ENCODE assay signal across 11 cellular contexts in the genomic region with DNA sequence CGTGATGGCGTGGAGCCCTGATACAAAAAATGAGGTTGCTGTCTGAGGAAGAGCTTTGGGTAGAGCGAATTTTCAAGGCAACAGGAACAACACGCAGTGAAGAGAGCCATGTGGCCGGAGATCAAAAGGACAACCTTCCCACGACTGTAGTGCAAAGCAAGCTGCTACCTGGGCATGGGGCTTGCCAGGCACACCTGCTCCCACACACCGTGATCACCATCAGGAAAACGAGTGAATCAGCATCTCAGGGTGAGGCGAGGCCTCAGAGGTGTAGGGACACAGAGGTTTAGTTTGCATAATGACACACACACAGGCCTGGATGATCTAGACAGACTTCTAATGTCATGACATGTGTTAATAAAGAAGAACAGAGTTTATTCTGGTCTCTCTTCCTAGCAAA.
A peak's percentile ranks its signal among the peaks of the same experiment; 100 is the strongest.
DNase-seq lines count a peak whose midpoint lies in the region; ATAC-seq and TF ChIP-seq lines count a peak whose summit lies in the region.
"Had no signal": no experiment of that assay in that cellular context is flagged by ENCODE, and none has a peak within 500 bp of the region (broad histone marks: within the 10 kb centered on the region; RNA-seq: fewer than 3 reads in every experiment).

No MANE protein-coding gene starts in this region.

- no peaks in the 10 kb centered on the region for H3K9me2 ChIP-seq in PC-9 (ENCODE audit: insufficient read depth)
- H3K9me2 ChIP-seq in GM23248 (ENCODE audit: insufficient read depth), result no peaks in the 10 kb centered on the region

- POLR2A ChIA-PET in PC-9 (lab: Charles Lee; ENCODE audit: unreplicated experiment), result interaction anchor here (0.5 kb wide), 1 partner anchor 106 kb away, joined by 3 read pairs; no protein-coding TSS in a partner anchor

- H3F3A ChIP-seq in PC-9 (ENCODE audit: insufficient read depth, low read depth) (peaks cover 29% of the 10 kb centered on the region), GM23248 (ENCODE audit: insufficient read depth) (peaks cover 12% of the 10 kb centered on the region; the same call in 1 of the 2 replicates)

- CTCF ChIA-PET in activated naive CD4-positive, alpha-beta T cell treated with anti-CD3 and anti-CD28 coated beads, Interleukin-2, amount 10 ng/mL, durations not matched to agents 7 days and 5 days (lab: Charles Lee), result no interaction called here
- CTCF ChIA-PET in PC-9 (lab: Charles Lee), result no interaction called here

- peak overlapping the region; percentile 47 for H3K27ac Mint-ChIP-seq in activated naive CD4-positive, alpha-beta T cell treated with anti-CD3 and anti-CD28 coated beads, Interleukin-2, amount 10 ng/mL, durations not matched to agents 7 days and 5 days

- peak overlapping the region; percentile 52 for H3K4me2 ChIP-seq in PC-9
- H3K4me2 ChIP-seq in GM23248 (ENCODE audit: unreplicated experiment), result no peak overlapping the region
- H3K4me2 ChIP-seq: smooth muscle cell had no signal

- peaks cover 17% of the 10 kb centered on the region for H4K20me1 ChIP-seq in PC-9 (ENCODE audit: insufficient read depth)
- H4K20me1 ChIP-seq in GM23248 (ENCODE audit: insufficient read depth), result no peaks in the 10 kb centered on the region

- no peak for TF ChIP-seq CTCF in PC-9 (conservative IDR thresholded peaks at IDR 0.05)
- TF ChIP-seq CTCF in transverse colon (IDR thresholded peaks at IDR 0.05), result no peak

- no peak overlapping the region for H2AFZ ChIP-seq in PC-9
- no peak overlapping the region for H2AFZ ChIP-seq in GM23248

- H3K4me1 ChIP-seq in PC-9 (replicated peaks; ENCODE audit: insufficient read depth) (peaks cover 34% of the 10 kb centered on the region), transverse colon (peaks cover 14 to 76% (median 53%) of the 10 kb centered on the region in 4 donors), GM23248 (ENCODE audit: insufficient read depth) (peaks cover 15% of the 10 kb centered on the region)

- H3K27me3 ChIP-seq in PC-9 (ENCODE audit: insufficient read depth, low read depth), result no peaks in the 10 kb centered on the region
- H3K27me3 ChIP-seq in transverse colon, result no peaks in the 10 kb centered on the region
- no peaks in the 10 kb centered on the region for H3K27me3 ChIP-seq in GM23248 (replicated peaks; ENCODE audit: insufficient read depth)
- H3K27me3 ChIP-seq: brain microvascular endothelial cell had no signal

- H3K9ac ChIP-seq in GM23248, result no peak overlapping the region

- no peaks in the 10 kb centered on the region for H3K27me3 Mint-ChIP-seq in activated naive CD4-positive, alpha-beta T cell treated with anti-CD3 and anti-CD28 coated beads, Interleukin-2, amount 10 ng/mL, durations not matched to agents 7 days and 5 days

- no peak overlapping the region for H3K4me3 Mint-ChIP-seq in activated naive CD4-positive, alpha-beta T cell treated with anti-CD3 and anti-CD28 coated beads, Interleukin-2, amount 10 ng/mL, durations not matched to agents 7 days and 5 days

- intact Hi-C loops in PC-9 (cut with micrococcal nuclease; ENCODE audit: unreplicated experiment), result no loop called here
- intact Hi-C loops in left colon (cut with DNase I, micrococcal nuclease), result no loop called here
- intact Hi-C loops in transverse colon (cut with DNase I; ENCODE audit: low total_unique reads), result no loop called here

- ATAC-seq in left colon (peak; percentile 53), HG03378 (IDR thresholded peaks at IDR 0.05; ENCODE audit: unreplicated experiment) (no peak)

- H3K4me3 ChIP-seq in PC-9 (no peak overlapping the region), transverse colon (peak overlapping the region in 1 of 4 donors; percentile 23), GM23248 (no peak overlapping the region)
- H3K4me3 ChIP-seq: smooth muscle cell had no signal

- in situ Hi-C loops in transverse colon (cut with MboI; ENCODE audit: low pct_ligation_motif_present in 1 of 4, low pct_unique_long_range_greater_than_20kb in 1 of 4, low sequenced_read_pairs in 3 of 4), result no loop called here
- in situ Hi-C loops in GM23248 (cut with MboI), result no loop called here

- H3K36me3 ChIP-seq in PC-9 (ENCODE audit: low read depth) (no peaks in the 10 kb centered on the region; the same call in 1 of the 2 replicates), transverse colon (no peaks in the 10 kb centered on the region), GM23248 (ENCODE audit: low read depth) (no peaks in the 10 kb centered on the region)
- H3K36me3 ChIP-seq: brain microvascular endothelial cell had no signal

- BruUV-seq in PC-9 (replicated peaks; lab: Mats Ljungman, UMichigan), result no TSS peak

- peaks cover 9% of the 10 kb centered on the region for H3K36me3 Mint-ChIP-seq in activated naive CD4-positive, alpha-beta T cell treated with anti-CD3 and anti-CD28 coated beads, Interleukin-2, amount 10 ng/mL, durations not matched to agents 7 days and 5 days

- no peaks in the 10 kb centered on the region for H3K9me3 Mint-ChIP-seq in activated naive CD4-positive, alpha-beta T cell treated with anti-CD3 and anti-CD28 coated beads, Interleukin-2, amount 10 ng/mL, durations not matched to agents 7 days and 5 days

- H3K9me3 ChIP-seq in PC-9 (ENCODE audit: insufficient read depth, low read depth) (no peaks in the 10 kb centered on the region), transverse colon (no peaks in the 10 kb centered on the region), GM23248 (ENCODE audit: low read depth) (no peaks in the 10 kb centered on the region)

- 56 to 58% methylated on average over 2 to 9 of the region's 9 CpGs for WGBS in transverse colon (ENCODE audit: low coverage in 1 of 2), 2 donors
- 93 to 95% methylated on average over 9 of the region's 9 CpGs for WGBS in GM23248 (ENCODE audit: low coverage in 1 of 2, low lambda C conversion rate in 2 of 2, missing lambda C conversion rate in 2 of 2), 2 experiments

- TF ChIP-seq POLR2A in transverse colon (IDR thresholded peaks at IDR 0.05), result no peak

- H3K27ac ChIP-seq in PC-9, result no peak overlapping the region
- peak overlapping the region; percentile 75 to 82 (median 76) for H3K27ac ChIP-seq in transverse colon
- no peak overlapping the region for H3K27ac ChIP-seq in GM23248
- H3K27ac ChIP-seq: brain microvascular endothelial cell had no signal

- H3K79me2 ChIP-seq in PC-9 (ENCODE audit: low read depth), result no peaks in the 10 kb centered on the region
- H3K79me2 ChIP-seq in GM23248 (ENCODE audit: insufficient read depth), result no peaks in the 10 kb centered on the region

- no peak for DNase-seq in activated naive CD4-positive, alpha-beta T cell treated with anti-CD3 and anti-CD28 coated beads, Interleukin-2, amount 10 ng/mL, durations not matched to agents 7 days and 5 days
- no peak for DNase-seq in activated naive CD4-positive, alpha-beta T cell treated with Interleukin-2 at 50 U/mL for 16 hours
- DNase-seq in PC-9, result peak; percentile 26 to 51
- DNase-seq in left colon, result peak; percentile 42 to 70
- DNase-seq in transverse colon, result peak; percentile 54
- no peak for DNase-seq in GM23248
- no peak for DNase-seq in dedifferentiated amniotic fluid mesenchymal stem cell (ENCODE audit: extremely low spot score)
- DNase-seq: brain microvascular endothelial cell, SW 1271 had no signal

- H3K4me1 Mint-ChIP-seq in activated naive CD4-positive, alpha-beta T cell treated with anti-CD3 and anti-CD28 coated beads, Interleukin-2, amount 10 ng/mL, durations not matched to agents 7 days and 5 days, result peaks cover 7% of the 10 kb centered on the region

- no peak for TF ChIP-seq EP300 in transverse colon (IDR thresholded peaks at IDR 0.05; ENCODE audit: low read depth)

Comparison
In these comparisons a context has a peak if more than half of its experiments do, and no peak if none do; other contexts are left out.
1. DNase-seq: peak in PC-9 (2 of 2), left colon (2 of 2) and transverse colon (single experiment); none in activated naive CD4-positive, alpha-beta T cell treated with anti-CD3 and anti-CD28 coated beads, Interleukin-2, amount 10 ng/mL, durations not matched to agents 7 days and 5 days (single experiment), activated naive CD4-positive, alpha-beta T cell treated with Interleukin-2 at 50 U/mL for 16 hours (single experiment), GM23248 (single experiment) and dedifferentiated amniotic fluid mesenchymal stem cell (single experiment).
2. H3K27ac ChIP-seq: peak in transverse colon (4 of 4); none in PC-9 (single experiment) and GM23248 (single experiment).